ENCODE assay signal across 1 cellular context in the genomic region with DNA sequence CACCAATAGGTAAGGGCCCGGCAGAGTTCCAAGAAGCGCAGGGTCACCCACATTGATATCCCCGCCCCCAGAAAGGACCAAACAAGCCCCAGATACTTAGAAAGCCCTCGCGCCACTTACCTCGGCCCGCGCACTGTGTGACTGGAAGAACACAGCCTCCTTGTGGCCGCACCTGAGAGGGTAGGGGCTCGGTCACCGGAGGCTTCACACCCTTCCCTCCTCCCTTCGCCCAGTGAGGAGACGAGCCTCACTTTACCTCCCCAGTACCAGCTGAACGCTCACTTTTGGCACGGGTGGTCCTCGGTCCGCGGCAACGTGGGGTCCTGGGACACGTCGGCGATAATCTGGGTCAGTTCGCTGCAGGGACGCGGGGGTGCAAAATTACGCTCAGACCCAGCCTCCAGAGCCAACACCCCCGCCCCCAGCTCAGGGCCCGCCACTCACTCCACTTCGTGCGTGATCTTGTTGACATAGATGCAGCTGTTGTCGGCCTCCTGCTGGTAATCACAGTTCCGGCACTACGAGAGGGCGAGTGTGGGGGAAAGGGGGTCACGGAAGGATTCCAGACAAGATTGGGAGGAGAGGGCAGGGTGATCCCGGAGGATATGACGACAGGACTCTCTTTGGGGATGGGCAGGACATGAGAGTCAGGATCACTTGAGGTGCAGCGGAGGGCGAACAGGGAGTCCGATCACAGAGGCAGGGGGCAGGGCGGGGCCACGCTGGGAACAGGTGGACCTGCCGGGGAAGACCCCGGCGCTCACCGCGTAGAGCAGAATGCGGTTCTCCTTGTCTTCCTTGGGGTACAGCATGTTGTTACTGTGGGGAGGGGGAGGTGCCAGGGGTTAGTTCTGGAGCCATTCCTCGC.
TF ChIP-seq lines count a peak whose summit lies in the region.

No MANE protein-coding gene starts in this region.

TF ChIP-seq in IMR-90, 13 proteins besides CTCF, POLR2A, EP300 and RAD21:
- TF ChIP-seq BHLHE40 (IDR thresholded peaks at IDR 0.05; ENCODE audit: low read depth, low read length) (peak; percentile 32; the same call in 1 of the 2 replicates), FOS (IDR thresholded peaks at IDR 0.05; ENCODE audit: low read depth, low read length) (no peak), MAZ (IDR thresholded peaks at IDR 0.05; ENCODE audit: borderline replicate concordance, low read depth, low read length) (peak; percentile 39; the same call in 1 of the 2 replicates), SMC3 (IDR thresholded peaks at IDR 0.05; ENCODE audit: low read depth, low read length) (0 out of 2 replicates have a peak, but pooled peaks have one; percentile 11)
